15 cellular contexts compared by ENCODE assay signal in the genomic region with DNA sequence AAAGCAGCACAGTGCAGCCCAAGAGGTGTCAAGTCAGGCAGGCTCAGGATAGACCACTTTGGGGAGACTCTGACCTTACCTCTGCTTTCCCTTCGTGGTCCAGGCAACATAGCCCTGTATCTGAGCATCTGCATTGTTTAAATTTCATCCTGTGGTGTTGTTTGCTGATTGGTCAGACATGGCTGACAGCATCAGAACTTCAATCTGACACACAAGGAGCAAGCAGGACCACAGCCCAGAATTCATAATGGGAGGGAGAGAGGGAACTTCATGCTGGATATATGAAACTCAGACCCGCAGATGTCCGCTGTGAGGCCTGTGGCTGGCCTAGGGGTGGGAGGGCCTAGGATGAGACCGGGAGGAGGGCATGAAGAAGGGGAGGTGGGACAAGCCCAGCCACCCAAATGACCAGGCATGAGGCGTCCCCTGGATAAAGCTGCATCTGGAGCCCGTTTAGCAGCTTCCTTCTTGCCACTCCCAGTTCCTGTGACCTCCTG.
DNase-seq lines count a peak whose midpoint lies in the region; ATAC-seq and TF ChIP-seq lines count a peak whose summit lies in the region.
"Had no signal": no experiment of that assay in that cellular context is flagged by ENCODE, and none has a peak within 500 bp of the region (broad histone marks: within the 10 kb centered on the region; RNA-seq: fewer than 3 reads in every experiment).

No MANE protein-coding gene starts in this region.

- CTCF ChIA-PET in activated B cell treated with CpG ODN at 0.5 μM for 24 hours (lab: Charles Lee): interaction anchor here (0.6 kb wide), 1 partner anchor 24 kb away, joined by 3 read pairs; no protein-coding TSS in a partner anchor
- CTCF ChIA-PET in CD4-positive, alpha-beta memory T cell (lab: Charles Lee; ENCODE audit: partially characterized antibody): no interaction called here

- peak overlapping the region; percentile 47 for H3K27ac Mint-ChIP-seq in activated B cell treated with CpG ODN at 0.5 μM for 24 hours
- peak overlapping the region; percentile 68 for H3K27ac Mint-ChIP-seq in stimulated activated naive B cell treated with anti-CD40 and anti-IgM and Interleukin-4, amounts not matched to agents 10 μg/mL and 1 μg/mL and 100 μg/mL, for 72 hours
- no peak overlapping the region for H3K27ac Mint-ChIP-seq in CD4-positive, alpha-beta memory T cell
- H3K27ac Mint-ChIP-seq: activated T-helper 2 cell treated with anti-CD3 and anti-CD28 coated beads, Interferon-gamma antibody, Interleukin-2, Interleukin-4, amounts not matched to agents 10 μg/mL and 5 μg/mL and 100 μg/mL, durations not matched to agents 14 hours and 24 hours and 36 hours; dendritic cell treated with granulocyte-macrophage colony-stimulating factor and Interleukin-4, amounts not matched to agents 40 ng/mL and 50 ng/mL, for 4 days had no signal

- in situ Hi-C loops in G401 (cut with HindIII; ENCODE audit: low sequenced_read_pairs): no loop called here

- POLR2A ChIA-PET in activated B cell treated with CpG ODN at 0.5 μM for 24 hours (lab: Charles Lee): interaction anchor here (0.6 to 1.1 kb wide), 3 partner anchors 20 to 221 kb away, joined by 5 to 12 read pairs (median 8); no protein-coding TSS in a partner anchor
- POLR2A ChIA-PET in CD4-positive, alpha-beta memory T cell (lab: Charles Lee; ENCODE audit: partially characterized antibody): no interaction called here

- H3K36me3 Mint-ChIP-seq in activated B cell treated with CpG ODN at 0.5 μM for 24 hours (ENCODE audit: low read depth): peaks cover 36% of the 10 kb centered on the region
- H3K36me3 Mint-ChIP-seq in stimulated activated naive B cell treated with anti-CD40 and anti-IgM and Interleukin-4, amounts not matched to agents 10 μg/mL and 1 μg/mL and 100 μg/mL, for 72 hours: peaks cover 38 to 63% of the 10 kb centered on the region in 2 donors
- no peaks in the 10 kb centered on the region for H3K36me3 Mint-ChIP-seq in CD4-positive, alpha-beta memory T cell

- H3K79me2 ChIP-seq in hepatocyte: peaks cover 64% of the 10 kb centered on the region

- H3K4me2 ChIP-seq in hepatocyte: peak overlapping the region; percentile 69

- no peaks in the 10 kb centered on the region for H3K9me2 ChIP-seq in hepatocyte (replicated peaks; ENCODE audit: insufficient read depth)

- 64% methylated on average over 6 of the region's 6 CpGs for WGBS in hepatocyte (ENCODE audit: low lambda C conversion rate, missing lambda C conversion rate)

- peaks cover 93% of the 10 kb centered on the region for H3K4me1 Mint-ChIP-seq in activated B cell treated with CpG ODN at 0.5 μM for 24 hours
- H3K4me1 Mint-ChIP-seq in stimulated activated naive B cell treated with anti-CD40 and anti-IgM and Interleukin-4, amounts not matched to agents 10 μg/mL and 1 μg/mL and 100 μg/mL, for 72 hours: peaks cover 45 to 89% of the 10 kb centered on the region in 2 donors
- H3K4me1 Mint-ChIP-seq in CD4-positive, alpha-beta memory T cell: no peaks in the 10 kb centered on the region

- no peaks in the 10 kb centered on the region for H3K27me3 ChIP-seq in hepatocyte
- no peaks in the 10 kb centered on the region for H3K27me3 ChIP-seq in CD4-positive, alpha-beta memory T cell (ENCODE audit: insufficient read depth, low read length)

- H3K27me3 Mint-ChIP-seq in activated B cell treated with CpG ODN at 0.5 μM for 24 hours: no peaks in the 10 kb centered on the region
- H3K27me3 Mint-ChIP-seq in stimulated activated naive B cell treated with anti-CD40 and anti-IgM and Interleukin-4, amounts not matched to agents 10 μg/mL and 1 μg/mL and 100 μg/mL, for 72 hours: no peaks in the 10 kb centered on the region
- H3K27me3 Mint-ChIP-seq in CD4-positive, alpha-beta memory T cell: peaks cover 0 to 2% of the 10 kb centered on the region in 2 donors
- H3K27me3 Mint-ChIP-seq: dendritic cell treated with granulocyte-macrophage colony-stimulating factor and Interleukin-4, amounts not matched to agents 40 ng/mL and 50 ng/mL, for 4 days had no signal

- intact Hi-C loops in activated B cell treated with CpG ODN at 0.5 μM for 24 hours (cut with micrococcal nuclease): no loop called here
- intact Hi-C loops in CD4-positive, alpha-beta memory T cell (cut with micrococcal nuclease): no loop called here

- no peak overlapping the region for H3K4me3 ChIP-seq in hepatocyte
- H3K4me3 ChIP-seq in CD4-positive, alpha-beta memory T cell (ENCODE audit: low read length in 2 of 2): no peak overlapping the region
- H3K4me3 ChIP-seq: lower lobe of right lung had no signal

- ATAC-seq in activated B cell treated with CpG ODN at 0.5 μM for 24 hours (ENCODE audit: low read depth) (peak; percentile 19), HG03521 (IDR thresholded peaks at IDR 0.05; ENCODE audit: unreplicated experiment) (no peak), HG02642 (IDR thresholded peaks at IDR 0.05; ENCODE audit: poor library complexity, unreplicated experiment) (no peak)
- no peak for ATAC-seq in stimulated activated naive B cell treated with anti-CD40 and anti-IgM and Interleukin-4, amounts not matched to agents 10 μg/mL and 1 μg/mL and 100 μg/mL, for 72 hours (replicated peaks)
- ATAC-seq: lower lobe of right lung had no signal

- peak overlapping the region; percentile 40 for H3K4me3 Mint-ChIP-seq in activated B cell treated with CpG ODN at 0.5 μM for 24 hours
- no peak overlapping the region for H3K4me3 Mint-ChIP-seq in stimulated activated naive B cell treated with anti-CD40 and anti-IgM and Interleukin-4, amounts not matched to agents 10 μg/mL and 1 μg/mL and 100 μg/mL, for 72 hours
- H3K4me3 Mint-ChIP-seq in CD4-positive, alpha-beta memory T cell: no peak overlapping the region
- H3K4me3 Mint-ChIP-seq: dendritic cell treated with granulocyte-macrophage colony-stimulating factor and Interleukin-4, amounts not matched to agents 40 ng/mL and 50 ng/mL, for 4 days had no signal

- H3K9me3 Mint-ChIP-seq in activated B cell treated with CpG ODN at 0.5 μM for 24 hours: no peaks in the 10 kb centered on the region
- peaks cover 4 to 5% of the 10 kb centered on the region in 2 donors for H3K9me3 Mint-ChIP-seq in stimulated activated naive B cell treated with anti-CD40 and anti-IgM and Interleukin-4, amounts not matched to agents 10 μg/mL and 1 μg/mL and 100 μg/mL, for 72 hours
- H3K9me3 Mint-ChIP-seq in CD4-positive, alpha-beta memory T cell: peaks cover 0 to 14% (median 4%) of the 10 kb centered on the region in 8 donors
- H3K9me3 Mint-ChIP-seq: activated T-helper 2 cell treated with anti-CD3 and anti-CD28 coated beads, Interferon-gamma antibody, Interleukin-2, Interleukin-4, amounts not matched to agents 10 μg/mL and 5 μg/mL and 100 μg/mL, durations not matched to agents 14 hours and 24 hours and 36 hours; dendritic cell treated with granulocyte-macrophage colony-stimulating factor and Interleukin-4, amounts not matched to agents 40 ng/mL and 50 ng/mL, for 4 days had no signal

- no peaks in the 10 kb centered on the region for H3K36me3 ChIP-seq in hepatocyte (replicated peaks; ENCODE audit: insufficient read depth, low read depth)
- H3K36me3 ChIP-seq in CD4-positive, alpha-beta memory T cell (ENCODE audit: insufficient read depth, low read length): no peaks in the 10 kb centered on the region
- H3K36me3 ChIP-seq: lower lobe of right lung had no signal

- H2AFZ ChIP-seq in hepatocyte: no peak overlapping the region

- no peak for TF ChIP-seq CTCF in activated B cell treated with CpG ODN at 0.5 μM for 24 hours (IDR thresholded peaks at IDR 0.05)
- TF ChIP-seq CTCF in hepatocyte (IDR thresholded peaks at IDR 0.05; ENCODE audit: poor library complexity): no peak

- peak overlapping the region; percentile 89 for H3K27ac ChIP-seq in hepatocyte
- H3K27ac ChIP-seq in CD4-positive, alpha-beta memory T cell (ENCODE audit: low read depth, low read length): no peak overlapping the region
- H3K27ac ChIP-seq: lower lobe of right lung had no signal

- no peaks in the 10 kb centered on the region for H4K20me1 ChIP-seq in hepatocyte (ENCODE audit: insufficient read depth, poor library complexity, severe bottlenecking)

- peak; percentile 29 for DNase-seq in G401 (ENCODE audit: low spot score)
- no peak for DNase-seq in activated B cell treated with CpG ODN at 0.5 μM for 24 hours
- DNase-seq in hepatocyte (ENCODE audit: low spot score): no peak
- no peak for DNase-seq in stimulated activated naive B cell treated with anti-CD40 and anti-IgM and Interleukin-4, amounts not matched to agents 10 μg/mL and 1 μg/mL and 100 μg/mL, for 72 hours
- no peak for DNase-seq in CD4-positive, alpha-beta memory T cell
- no peak for DNase-seq in DMS53 (lab: John Stamatoyannopoulos, UW)
- DNase-seq: activated CD4-positive, alpha-beta T cell treated with anti-CD3 and anti-CD28 coated beads for 4 hours; Caco-2; lower lobe of right lung; NCI-H748 treated with DMSO at 0.1 percent for 48 hours; SW 1271 had no signal

- no peaks in the 10 kb centered on the region for H3K9me3 ChIP-seq in hepatocyte (ENCODE audit: low read depth)
- no peaks in the 10 kb centered on the region for H3K9me3 ChIP-seq in CD4-positive, alpha-beta memory T cell (ENCODE audit: control insufficient read depth in 1 of 2, low read length in 2 of 2)
- H3K9me3 ChIP-seq: Caco-2, lower lobe of right lung had no signal

- peaks cover 3% of the 10 kb centered on the region for H3K4me1 ChIP-seq in hepatocyte (ENCODE audit: insufficient read depth)
- no peaks in the 10 kb centered on the region for H3K4me1 ChIP-seq in CD4-positive, alpha-beta memory T cell (ENCODE audit: insufficient read depth, low read length)
- H3K4me1 ChIP-seq: Caco-2 had no signal

Comparison
In these comparisons a context has a peak if more than half of its experiments do, and no peak if none do; other contexts are left out.
1. H3K27ac Mint-ChIP-seq: peak in activated B cell treated with CpG ODN at 0.5 μM for 24 hours (single experiment) and stimulated activated naive B cell treated with anti-CD40 and anti-IgM and Interleukin-4, amounts not matched to agents 10 μg/mL and 1 μg/mL and 100 μg/mL, for 72 hours (single experiment); none in CD4-positive, alpha-beta memory T cell (0 of 7).